ENCODE assay signal across 1 cellular context in genomic region chr13:61107989-61108388, GRCh38.
TF ChIP-seq lines count a peak whose summit lies in the region.

No MANE protein-coding gene starts in this region.

TF ChIP-seq in SK-N-SH, 30 proteins besides CTCF, POLR2A, EP300 and RAD21 (continued from another document):
- TF ChIP-seq USF2 (IDR thresholded peaks at IDR 0.05; ENCODE audit: borderline replicate concordance, low read depth, low read length): no peak
- TF ChIP-seq RCOR1 (IDR thresholded peaks at IDR 0.05; ENCODE audit: low read length): no peak
- no peak for TF ChIP-seq NFIC (IDR thresholded peaks at IDR 0.05; ENCODE audit: borderline replicate concordance)
- TF ChIP-seq PBX3 (IDR thresholded peaks at IDR 0.05): no peak
- no peak for TF ChIP-seq RXRA (IDR thresholded peaks at IDR 0.05; ENCODE audit: borderline replicate concordance, low read depth)
